In genomic region chr3:33218072-33218445, GRCh38 we compare ENCODE assay signal across 10 cellular contexts. TPM values are rescaled to one million over a fixed set of nuclear protein-coding genes. Genes with fewer than 3 reads are reported as not detected.
DNase-seq lines count a peak whose midpoint lies in the region; ATAC-seq and TF ChIP-seq lines count a peak whose summit lies in the region.
"Had no signal": no experiment of that assay in that cellular context is flagged by ENCODE, and none has a peak within 500 bp of the region (broad histone marks: within the 10 kb centered on the region; RNA-seq: fewer than 3 reads in every experiment).

No MANE protein-coding gene starts in this region.

- peaks cover 0 to 4% (median 0%) of the 10 kb centered on the region in 7 donors for H3K9me3 Mint-ChIP-seq in naive B cell
- H3K9me3 Mint-ChIP-seq: activated T-helper 1 cell treated with anti-CD3 and anti-CD28 coated beads, Interleukin-12 subunit alpha, Interleukin-12 subunit beta, Interleukin-2, Interleukin-4 antibody, amounts not matched to agents 30 ng/mL and 10 ng/mL and 1 ng/mL, durations not matched to agents 14 hours and 24 hours and 36 hours had no signal

- DNase-seq in left ventricle myocardium inferior (no peak), cardiac septum (ENCODE audit: low spot score) (no peak), coronary artery (ENCODE audit: low spot score) (no peak), naive B cell (no peak), aorta (no peak), putamen (ENCODE audit: low spot score) (no peak), T-helper 2 cell (no peak), colonic mucosa (no peak)

- ATAC-seq in naive B cell (ENCODE audit: low read depth in 2 of 2) (no peak), aorta (ENCODE audit: low FRiP score) (peak; percentile 6)

- H3K9me3 ChIP-seq in left ventricle myocardium inferior (replicated peaks) (no peaks in the 10 kb centered on the region), aorta (ENCODE audit: control insufficient read depth, low read length) (no peaks in the 10 kb centered on the region), colonic mucosa (no peaks in the 10 kb centered on the region)

- H3K4me1 Mint-ChIP-seq in naive B cell = peaks cover 8 to 19% (median 14%) of the 10 kb centered on the region in 3 donors

- H3K27ac ChIP-seq in left ventricle myocardium inferior (replicated peaks) = no peak overlapping the region
- H3K27ac ChIP-seq in coronary artery = peak overlapping the region; percentile 79 to 89
- peak overlapping the region; percentile 4 to 97 for H3K27ac ChIP-seq in aorta (ENCODE audit: low read depth in 1 of 2, low read length in 2 of 2)
- no peak overlapping the region for H3K27ac ChIP-seq in colonic mucosa

- 1% methylated on average over 17 of the region's 17 CpGs for WGBS in aorta, 2 donors

- H3K36me3 Mint-ChIP-seq in naive B cell = no peaks in the 10 kb centered on the region

- no peak overlapping the region for H3K9ac ChIP-seq in colonic mucosa (ENCODE audit: low read depth in 2 of 2, low read length in 2 of 2)

- H3K27ac Mint-ChIP-seq in naive B cell = no peak overlapping the region
- H3K27ac Mint-ChIP-seq: activated T-helper 1 cell treated with anti-CD3 and anti-CD28 coated beads, Interleukin-12 subunit alpha, Interleukin-12 subunit beta, Interleukin-2, Interleukin-4 antibody, amounts not matched to agents 30 ng/mL and 10 ng/mL and 1 ng/mL, durations not matched to agents 14 hours and 24 hours and 36 hours had no signal

- H3K36me3 ChIP-seq in left ventricle myocardium inferior (no peaks in the 10 kb centered on the region), aorta (ENCODE audit: control insufficient read depth in 1 of 2, insufficient read depth in 2 of 2, low read length in 1 of 2) (peaks cover 0 to 2% of the 10 kb centered on the region in 2 donors), colonic mucosa (no peaks in the 10 kb centered on the region)

- intact Hi-C loops in left ventricle myocardium inferior (cut with micrococcal nuclease) (no loop called here), cardiac septum (cut with DNase I) (no loop called here), aorta (cut with DNase I) (loop anchor here (5.0 to 10.0 kb wide), 3 partner anchors 71 to 157 kb away; no protein-coding TSS in a partner anchor), colonic mucosa (cut with DNase I) (no loop called here)

- TF ChIP-seq CTCF in left ventricle myocardium inferior (IDR thresholded peaks at IDR 0.05; ENCODE audit: borderline replicate concordance) = no peak
- no peak for TF ChIP-seq CTCF in coronary artery (IDR thresholded peaks at IDR 0.05)
- no peak for TF ChIP-seq CTCF in colonic mucosa (IDR thresholded peaks at IDR 0.05)

- peak overlapping the region in 6 of 8 donors; percentile 7 to 87 (median 42) for H3K4me3 Mint-ChIP-seq in naive B cell
- H3K4me3 Mint-ChIP-seq: activated T-helper 1 cell treated with anti-CD3 and anti-CD28 coated beads, Interleukin-12 subunit alpha, Interleukin-12 subunit beta, Interleukin-2, Interleukin-4 antibody, amounts not matched to agents 30 ng/mL and 10 ng/mL and 1 ng/mL, durations not matched to agents 14 hours and 24 hours and 36 hours had no signal

- H3K27me3 ChIP-seq in left ventricle myocardium inferior (ENCODE audit: low read depth) (peaks cover 45% of the 10 kb centered on the region), aorta (ENCODE audit: control insufficient read depth in 1 of 2, insufficient read depth in 2 of 2, low read length in 1 of 2) (no peaks in the 10 kb centered on the region), colonic mucosa (peaks cover 24% of the 10 kb centered on the region)

- H3K27me3 Mint-ChIP-seq in naive B cell = peaks cover 46 to 57% (median 53%) of the 10 kb centered on the region in 3 donors

- H3K4me3 ChIP-seq in left ventricle myocardium inferior (peak overlapping the region; percentile 68), coronary artery (peak overlapping the region; percentile 79), aorta (ENCODE audit: low read length in 2 of 2) (peak overlapping the region; percentile 93 to 94), colonic mucosa (no peak overlapping the region)

- peaks cover 16% of the 10 kb centered on the region for H3K4me1 ChIP-seq in left ventricle myocardium inferior
- no peaks in the 10 kb centered on the region for H3K4me1 ChIP-seq in aorta (ENCODE audit: control insufficient read depth in 1 of 2, insufficient read depth in 2 of 2, low read length in 2 of 2)
- H3K4me1 ChIP-seq in colonic mucosa = no peaks in the 10 kb centered on the region

RNA-seq across cellular contexts. Expression of gene SUSD5, which starts 0.6 kb away (rescaled TPM):
- total RNA-seq in left ventricle myocardium inferior = 0.80 TPM
- total RNA-seq in cardiac septum = 0.78 TPM
- under 1 TPM in 5 of 6 donors, not detected in 1; 0.05 to 0.21 (median 0.18) TPM for polyA plus RNA-seq in naive B cell (ENCODE audit: low read depth in 6 of 6)
- total RNA-seq in aorta = 100 to 1,000 TPM; 132 to 230 TPM
- 100 to 1,000 TPM in 1 of 2 donors, 10 to 100 TPM in 1; 46.3 to 148 TPM for polyA plus RNA-seq in aorta
- under 1 TPM; 0.17 to 0.35 TPM for total RNA-seq in colonic mucosa
- total RNA-seq: activated T-helper 1 cell treated with anti-CD3 and anti-CD28 coated beads, Interleukin-12 subunit alpha, Interleukin-12 subunit beta, Interleukin-2, Interleukin-4 antibody, amounts not matched to agents 30 ng/mL and 10 ng/mL and 1 ng/mL, durations not matched to agents 14 hours and 24 hours and 36 hours; HepG2 had no signal
- polyA plus RNA-seq: HepG2 had no signal

RNA-seq across cellular contexts. Expression of gene FBXL2, which starts 59.2 kb away (rescaled TPM):
- total RNA-seq in left ventricle myocardium inferior = 1.5 TPM
- total RNA-seq in cardiac septum = 3.6 TPM
- under 1 TPM in 4 of 6 donors, not detected in 2; 0.09 to 0.36 (median 0.23) TPM for polyA plus RNA-seq in naive B cell (ENCODE audit: low read depth in 6 of 6)
- 10 to 100 TPM; 21.9 to 23.8 TPM for total RNA-seq in aorta
- polyA plus RNA-seq in aorta = 1 to 10 TPM; 8.0 to 9.6 TPM
- total RNA-seq in colonic mucosa = 1 to 10 TPM in 1 of 2 donors, under 1 TPM in 1; 0.69 to 1.1 TPM
- total RNA-seq: activated T-helper 1 cell treated with anti-CD3 and anti-CD28 coated beads, Interleukin-12 subunit alpha, Interleukin-12 subunit beta, Interleukin-2, Interleukin-4 antibody, amounts not matched to agents 30 ng/mL and 10 ng/mL and 1 ng/mL, durations not matched to agents 14 hours and 24 hours and 36 hours had no signal

Comparison
In these comparisons a context has a peak if more than half of its experiments do, and no peak if none do; other contexts are left out.
1. H3K27ac ChIP-seq: peak in coronary artery (2 of 2) and aorta (2 of 2); none in left ventricle myocardium inferior (single experiment) and colonic mucosa (single experiment).
2. RNA of gene SUSD5, which starts 0.6 kb away (total RNA-seq): 132 to 230 TPM in aorta; 0.80 TPM in left ventricle myocardium inferior (single experiment), 0.78 TPM in cardiac septum (single experiment) and 0.17 to 0.35 TPM in colonic mucosa; every median in the first group is over 10 times any median in the second.
3. intact Hi-C loops: an anchor here in aorta (5.0 to 10.0 kb wide); none called in left ventricle myocardium inferior, cardiac septum and colonic mucosa.